In the genomic region with DNA sequence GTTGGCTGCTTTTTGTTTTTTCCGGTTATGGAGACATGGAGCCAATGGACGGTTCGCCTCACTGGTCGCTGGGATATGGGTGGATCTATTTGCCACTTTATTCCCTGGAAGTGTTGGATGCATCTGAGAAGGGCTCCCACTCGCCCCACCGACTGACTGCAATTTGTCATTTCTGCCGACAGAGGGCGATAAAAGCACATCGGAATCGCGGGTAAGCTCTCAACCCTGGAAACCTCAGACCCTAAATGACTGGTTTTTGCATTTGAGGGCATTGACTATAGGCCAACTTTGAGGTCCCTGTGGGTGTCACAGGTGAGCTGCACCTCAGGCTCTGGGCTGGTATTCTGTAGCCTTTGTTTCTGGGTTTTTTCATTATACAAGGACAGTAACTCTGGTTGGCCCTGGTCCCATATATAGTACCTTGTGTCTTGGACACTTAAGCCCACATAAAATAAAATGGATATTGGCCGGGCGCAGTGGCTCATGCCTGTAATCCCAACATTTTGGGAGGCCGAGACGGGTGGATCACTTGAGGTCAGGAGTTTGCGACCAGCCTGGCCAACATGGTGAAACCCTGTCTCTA, we compare ENCODE assay signal across 8 cellular contexts. TPM values are rescaled to one million over a fixed set of nuclear protein-coding genes. Genes with fewer than 3 reads are reported as not detected.
DNase-seq lines count a peak whose midpoint lies in the region; ATAC-seq, FAIRE-seq and TF ChIP-seq lines count a peak whose summit lies in the region.

No MANE protein-coding gene starts in this region.

- H4K20me1 ChIP-seq in GM12878 (ENCODE audit: control insufficient read depth, insufficient read depth): no peaks in the 10 kb centered on the region

- in situ Hi-C loops in GM12878 (cut with MboI): no loop called here

- no peak overlapping the region for H3K27ac ChIP-seq in GM12878 (ENCODE audit: control insufficient read depth, insufficient read depth)

- intact Hi-C loops in GM12878 (cut with micrococcal nuclease; ENCODE audit: unreplicated experiment): no loop called here

- H3K9me3 Mint-ChIP-seq in T-cell: no peaks in the 10 kb centered on the region

- BruUV-seq in GM12878 (replicated peaks; lab: Mats Ljungman, UMichigan): no TSS peak

- H3K4me1 Mint-ChIP-seq in T-cell: peaks cover 6 to 14% (median 11%) of the 10 kb centered on the region in 3 donors

- SMC1A ChIA-PET in GM12878 (lab: Charles Lee; ENCODE audit: uncharacterized antibody, unreplicated experiment): interaction anchor here (1.0 to 1.6 kb wide), 2 partner anchors 26 to 654 kb away, joined by 3 to 4 read pairs; no protein-coding TSS in a partner anchor

- TF ChIP-seq CTCF in LNCaP clone FGC (IDR thresholded peaks at IDR 0.05; ENCODE audit: control insufficient read depth, extremely low read depth, insufficient read depth) (peak; percentile 88), GM12878 (IDR thresholded peaks at IDR 0.05 in 2 of 3, conservative IDR thresholded peaks at IDR 0.05 in 1 of 3; ENCODE audit: control insufficient read depth in 2 of 3, extremely low read depth in 1 of 3, insufficient read depth in 1 of 3, low read depth in 3 of 3, low read length in 3 of 3) (peak; percentile 71 to 93 (median 84))

- no peaks in the 10 kb centered on the region; a peak in 1 of 4 replicates for H3K27me3 ChIP-seq in GM12878 (replicated peaks in 1 of 2; ENCODE audit: control insufficient read depth in 2 of 2, insufficient read depth in 2 of 2, low read length in 1 of 2)

- H3K9me3 ChIP-seq in GM12878 (replicated peaks; ENCODE audit: control insufficient read depth, insufficient read depth, low read length): no peaks in the 10 kb centered on the region

- H3K27ac Mint-ChIP-seq in T-cell: no peak overlapping the region

- H3K4me3 ChIP-seq in LNCaP clone FGC (ENCODE audit: low read depth, low read length): no peak overlapping the region
- no peak overlapping the region for H3K4me3 ChIP-seq in GM12878

- H3K36me3 ChIP-seq in GM12878 (ENCODE audit: control insufficient read depth in 2 of 2, insufficient read depth in 2 of 2, low read length in 1 of 2): no peaks in the 10 kb centered on the region

- no peaks in the 10 kb centered on the region for H3K36me3 Mint-ChIP-seq in T-cell

- H3K4me1 ChIP-seq in GM12878 (ENCODE audit: control insufficient read depth, insufficient read depth, low read length): peaks cover 8% of the 10 kb centered on the region

- POLR2A ChIA-PET in T-cell (lab: Charles Lee): interaction anchor here in 1 of 2 donors (0.6 to 0.7 kb wide), 2 partner anchors 287 to 438 kb away, joined by 3 to 6 read pairs; no protein-coding TSS in a partner anchor
- POLR2A ChIA-PET in GM12878 (lab: Charles Lee): no interaction called here

- WGBS in GM12878 (ENCODE audit: insufficient coverage, insufficient replicate concordance, low lambda C conversion rate, missing lambda C conversion rate): 15% methylated on average over 16 of the region's 16 CpGs

- H3K4me3 Mint-ChIP-seq in T-cell: no peak overlapping the region

- DNase-seq in ELF-1 (ENCODE audit: low read depth, low spot score) (peak; percentile 90), LNCaP clone FGC (ENCODE audit: low read depth) (no peak), T-cell (peak in 27 of 34 experiments; percentile 9 to 51 (median 31)), GM12878 (ENCODE audit: low read depth, low spot score) (no peak), iPS-NIHi7 (ENCODE audit: extremely low spot score) (peak; percentile 88)
- DNase-seq in stimulated activated CD4-positive, alpha-beta T cell treated with anti-CD3 and anti-CD28 coated beads, Interleukin-1b, Interleukin-23, amount 100 ng/mL, for 24 hours (ENCODE audit: low read depth in 4 of 4, low spot score in 1 of 4): peak in 3 of 4 experiments; percentile 17 to 21 (median 19)

- no peak overlapping the region for H3K9ac ChIP-seq in GM12878 (ENCODE audit: control insufficient read depth, insufficient read depth, low read length)

- ATAC-seq in T-cell (replicated peaks in 1 of 4) (peak in 2 of 4 experiments; percentile 41 to 46), GM12878 (peak; percentile 67), GM21423 (IDR thresholded peaks at IDR 0.05; ENCODE audit: unreplicated experiment) (no peak), GM21528 (IDR thresholded peaks at IDR 0.05; ENCODE audit: low FRiP score, unreplicated experiment) (no peak)

- RAD21 ChIA-PET in GM12878 (lab: Charles Lee; ENCODE audit: unreplicated experiment): interaction anchor here (0.6 to 1.7 kb wide), 3 partner anchors 23 to 702 kb away, joined by 3 to 5 read pairs (median 5); a partner anchor contains a TSS

- no peak overlapping the region for H3K4me2 ChIP-seq in GM12878 (ENCODE audit: control insufficient read depth, insufficient read depth)

- peaks cover 3 to 16% of the 10 kb centered on the region in 2 donors for H3K27me3 Mint-ChIP-seq in T-cell

- no peak for TF ChIP-seq POLR2A in GM12878 (IDR thresholded peaks at IDR 0.05; ENCODE audit: low read depth, low read length)

- H2AFZ ChIP-seq in GM12878 (ENCODE audit: control insufficient read depth, low read depth, low read length): no peak overlapping the region; the same call in 1 of the 2 replicates

- CTCF ChIA-PET in T-cell (lab: Charles Lee): interaction anchor here (0.5 to 1.6 kb wide), 13 partner anchors 9 to 1940 kb away, joined by 3 to 5 read pairs (median 3); no protein-coding TSS in a partner anchor
- CTCF ChIA-PET in GM12878 (lab: Yijun Ruan, JAX): interaction anchor here (0.6 to 8.1 kb wide), 34 partner anchors 8 to 833 kb away, joined by 3 to 64 read pairs (median 4); a partner anchor contains a TSS

- TF ChIP-seq EP300 in GM12878 (IDR thresholded peaks at IDR 0.05; ENCODE audit: borderline replicate concordance in 1 of 2, control insufficient read depth in 1 of 2, low read depth in 2 of 2, low read length in 2 of 2): no peak

- peak; percentile 86 for FAIRE-seq in GM12878 (lab: Jason Lieb, UNC)

- TF ChIP-seq RAD21 in GM12878 (IDR thresholded peaks at IDR 0.05; ENCODE audit: insufficient read depth, low read depth, low read length): peak; percentile 60

- H3K79me2 ChIP-seq in GM12878 (ENCODE audit: control insufficient read depth, insufficient read depth, low read length): no peaks in the 10 kb centered on the region

TF ChIP-seq in GM12878, 131 proteins besides CTCF, POLR2A, EP300 and RAD21:
- TF ChIP-seq RUNX3 (IDR thresholded peaks at IDR 0.05; ENCODE audit: low read length): peak; percentile 21; the same call in 1 of the 2 replicates
- TF ChIP-seq ZNF217 (IDR thresholded peaks at IDR 0.05): no peak
TF ChIP-seq in GM12878: peak in this region for 1.

RNA-seq across cellular contexts. Expression of a gene that starts 11.9 kb away (rescaled TPM):
- total RNA-seq in T-cell: not detected
- total RNA-seq in GM12878 (2013; cell fraction: nucleolus; rRNA removed): not detected in 2 replicates
- not detected in 2 replicates for total RNA-seq in GM12878 (2014; rRNA removed)
- not detected in 2 replicates for total RNA-seq in GM12878 (2014; rRNA removed; fragmentation: Illumina TruSeq; extraction: Trizol)
- total RNA-seq in GM12878 (2021): not detected in 2 replicates
- polyA plus RNA-seq in GM12878 (2011; ENCODE audit: low read depth): not detected
- not detected in 2 replicates for polyA plus RNA-seq in GM12878 (2011; rRNA removed)
- not detected in 2 replicates for polyA plus RNA-seq in GM12878 (2011; cell fraction: cytosol; rRNA removed)
- polyA plus RNA-seq in GM12878 (2011; cell fraction: nucleus; rRNA removed): not detected in 2 replicates
- polyA plus RNA-seq in GM12878 (2012): not detected in 2 replicates
- polyA plus RNA-seq in GM12878 (2014; fragmentation: Illumina TruSeq; extraction: Trizol): not detected in 2 replicates
- polyA plus RNA-seq in GM12878 (2014; fragmentation: Nextera tagmentation; extraction: Ambion mirVana): not detected
- not detected in 2 replicates for polyA plus RNA-seq in GM12878 (2014; rRNA removed)
- not detected for polyA plus RNA-seq in GM12878 (2016; fragmentation: Nextera tagmentation; extraction: Ambion mirVana)
- not detected in 2 replicates for polyA minus RNA-seq in GM12878 (2011; rRNA and poly(A)+ RNA removed)
- polyA minus RNA-seq in GM12878 (2011; cell fraction: cytosol; rRNA and poly(A)+ RNA removed): not detected in 2 replicates
- polyA minus RNA-seq in GM12878 (2011; cell fraction: nucleus; rRNA and poly(A)+ RNA removed): not detected in 2 replicates

Comparison
In these comparisons a context has a peak if more than half of its experiments do, and no peak if none do; other contexts are left out.
1. DNase-seq: peak in ELF-1 (single experiment), T-cell (27 of 34), iPS-NIHi7 (single experiment) and stimulated activated CD4-positive, alpha-beta T cell treated with anti-CD3 and anti-CD28 coated beads, Interleukin-1b, Interleukin-23, amount 100 ng/mL, for 24 hours (3 of 4); none in LNCaP clone FGC (single experiment) and GM12878 (single experiment).